Comparison of ENCODE assay signal across 8 cellular contexts in the genomic region with DNA sequence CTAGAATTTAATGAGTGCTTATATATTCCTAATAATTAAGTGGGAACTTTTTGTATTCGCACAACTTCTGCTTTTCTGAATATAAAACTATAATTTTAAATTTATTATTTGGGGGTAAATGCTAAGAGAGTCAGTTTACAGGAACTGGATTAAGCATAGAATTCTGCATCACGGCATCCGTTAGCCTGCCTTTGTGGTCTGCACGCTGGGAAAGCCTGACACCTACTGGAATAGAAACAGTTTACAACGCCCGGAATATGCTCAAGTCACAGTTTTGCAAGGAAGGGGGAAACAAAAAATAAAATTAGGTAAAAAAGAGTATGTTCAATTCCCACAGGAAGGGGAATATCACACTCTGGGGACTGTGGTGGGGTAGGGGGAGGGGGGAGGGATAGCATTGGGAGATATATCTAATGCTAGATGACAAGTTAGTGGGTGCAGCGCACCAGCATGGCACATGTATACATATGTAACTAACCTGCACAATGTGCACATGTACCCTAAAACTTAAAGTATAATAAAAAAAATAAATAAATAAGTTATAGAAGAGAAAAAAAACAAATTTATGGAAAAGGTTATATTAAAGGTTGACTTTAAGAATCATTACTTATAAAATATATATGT. TPM values are rescaled to one million over a fixed set of nuclear protein-coding genes. Genes with fewer than 3 reads are reported as not detected.
DNase-seq lines count a peak whose midpoint lies in the region; ATAC-seq, FAIRE-seq and TF ChIP-seq lines count a peak whose summit lies in the region.
"Not testable (repeated sequence)": the region's sequence is repeated elsewhere in the genome, so short reads cannot be mapped to it uniquely, and the experiment has no call there.

No MANE protein-coding gene starts in this region.

- TF ChIP-seq POLR2A in GM12892 (IDR thresholded peaks at IDR 0.05; ENCODE audit: low read depth, low read length); transverse colon (IDR thresholded peaks at IDR 0.05): not testable (repeated sequence)

- not testable (repeated sequence) for H3K27me3 ChIP-seq in SJCRH30, transverse colon

- not testable (repeated sequence) for H3K4me1 ChIP-seq in SJCRH30, transverse colon

- not testable (repeated sequence) for DNase-seq in GM12892 (ENCODE audit: insufficient read length)
- DNase-seq in MV-4-11 (lab: John Stamatoyannopoulos, UW) (peak; percentile 41), SJCRH30 (peak; percentile 55 to 83), activated gamma-delta T cell treated with Interleukin-2 at 50 U/mL for 16 hours (peak; percentile 41), fibroblast of the conjunctiva (ENCODE audit: low read depth) (peak; percentile 21), neural crest cell (ENCODE audit: low read depth, low spot score) (peak; percentile 39), transverse colon (peak; percentile 30)

- not testable (repeated sequence) for TF ChIP-seq EP300 in transverse colon (IDR thresholded peaks at IDR 0.05; ENCODE audit: low read depth)

- not testable (repeated sequence) for H3K4me3 Mint-ChIP-seq in neural crest cell

- not testable (repeated sequence) for H3K9me3 Mint-ChIP-seq in neural crest cell

- TF ChIP-seq CTCF in neural crest cell (conservative IDR thresholded peaks at IDR 0.05) (peak; percentile 82), transverse colon (IDR thresholded peaks at IDR 0.05) (peak; percentile 45 to 54 (median 53))

- not testable (repeated sequence) for H3K9me3 ChIP-seq in SJCRH30 (replicated peaks); transverse colon

- ATAC-seq in HG02678 (IDR thresholded peaks at IDR 0.05; ENCODE audit: unreplicated experiment), result peak; percentile 78

- whole genome bisulfite sequencing in transverse colon (ENCODE audit: low coverage in 1 of 2), 2 donors, result 14 to 17% methylated on average over 7 of the region's 7 CpGs

- peaks cover 26% of the 10 kb centered on the region for H3K4me1 Mint-ChIP-seq in neural crest cell

- not testable (repeated sequence) for H3K4me3 ChIP-seq in SJCRH30, transverse colon

- not testable (repeated sequence) for H3K27ac ChIP-seq in SJCRH30, transverse colon

- peak; percentile 70 for FAIRE-seq in GM12892 (lab: Jason Lieb, UNC)

- not testable (repeated sequence) for H3K27ac Mint-ChIP-seq in neural crest cell (ENCODE audit: unreplicated experiment)

- not testable (repeated sequence) for H3K36me3 Mint-ChIP-seq in neural crest cell (ENCODE audit: low read depth)

- intact Hi-C loops in transverse colon (cut with DNase I; ENCODE audit: low total_unique reads), result loop anchor here (10.0 kb wide), 1 partner anchor 677 kb away; no protein-coding TSS in a partner anchor

- not testable (repeated sequence) for H3K36me3 ChIP-seq in SJCRH30, transverse colon

- H3K27me3 Mint-ChIP-seq in neural crest cell (ENCODE audit: low read depth), result not testable (repeated sequence)

- in situ Hi-C loops in transverse colon (cut with MboI; ENCODE audit: low pct_ligation_motif_present in 1 of 4, low pct_unique_long_range_greater_than_20kb in 1 of 4, low sequenced_read_pairs in 3 of 4), result loop anchor here (25.0 kb wide), 3 partner anchors 465 to 740 kb away; no protein-coding TSS in a partner anchor

RNA-seq across cellular contexts. Expression of a gene that starts 7.3 kb away (rescaled TPM):
- polyA plus RNA-seq in GM12892 (2012; ENCODE audit: missing spikeins), result 1.2 TPM
- total RNA-seq in SJCRH30 (2014; rRNA removed; shearing (Covaris generic)), result not detected in 2 replicates
- 10.7 and 11.7 TPM in 2 replicates for total RNA-seq in neural crest cell
- 10 to 100 TPM in 2 of 4 donors, 1 to 10 TPM in 2; 3.0 to 27.9 (median 8.0) TPM for total RNA-seq in transverse colon
